In genomic region chr10:28263136-28263857, GRCh38 we compare ENCODE assay signal across 11 cellular contexts. TPM values are rescaled to one million over a fixed set of nuclear protein-coding genes. Genes with fewer than 3 reads are reported as not detected.
DNase-seq lines count a peak whose midpoint lies in the region; ATAC-seq, FAIRE-seq and TF ChIP-seq lines count a peak whose summit lies in the region.
"Had no signal": no experiment of that assay in that cellular context is flagged by ENCODE, and none has a peak within 500 bp of the region (broad histone marks: within the 10 kb centered on the region; RNA-seq: fewer than 3 reads in every experiment).

No MANE protein-coding gene starts in this region.

- H3K23ac ChIP-seq in mesendoderm (ENCODE audit: low read length) = no peak overlapping the region

- no peak for TF ChIP-seq CTCF in breast epithelium (IDR thresholded peaks at IDR 0.05)
- no peak for TF ChIP-seq CTCF in mammary epithelial cell (conservative IDR thresholded peaks at IDR 0.05 in 1 of 2, IDR thresholded peaks at IDR 0.05 in 1 of 2; ENCODE audit: extremely low read depth in 1 of 2, insufficient read depth in 1 of 2, low read depth in 1 of 2, low read length in 2 of 2)
- TF ChIP-seq CTCF in endothelial cell of umbilical vein (IDR thresholded peaks at IDR 0.05; ENCODE audit: extremely low read depth in 1 of 2, insufficient read depth in 1 of 2, low read depth in 1 of 2, low read length in 2 of 2) = no peak

- H2AK5ac ChIP-seq in mesendoderm (ENCODE audit: low read length) = no peak overlapping the region

- no peaks in the 10 kb centered on the region for H3K79me1 ChIP-seq in mesendoderm (ENCODE audit: low read length)

- H3K4ac ChIP-seq in mesendoderm (ENCODE audit: low read depth, low read length) = no peak overlapping the region

- H3K4me3 ChIP-seq in breast epithelium = no peak overlapping the region
- H3K4me3 ChIP-seq in mammary epithelial cell (replicated peaks in 1 of 3; ENCODE audit: insufficient read depth in 1 of 3, low read depth in 2 of 3, low read length in 3 of 3) = no peak overlapping the region
- H3K4me3 ChIP-seq in endothelial cell of umbilical vein (replicated peaks in 1 of 3; ENCODE audit: insufficient read depth in 1 of 3, low read depth in 1 of 3, low read length in 3 of 3) = no peak overlapping the region
- no peak overlapping the region for H3K4me3 ChIP-seq in mesendoderm (ENCODE audit: low read length)
- H3K4me3 ChIP-seq in aorta (ENCODE audit: low read length in 2 of 2) = no peak overlapping the region

- 92% methylated on average over 6 of the region's 10 CpGs for WGBS in mammary epithelial cell (ENCODE audit: low coverage, missing lambda C conversion rate)
- WGBS in mesendoderm (ENCODE audit: extremely low coverage, insufficient coverage, low lambda C conversion rate) = no CpG with 5 or more reads among the region's 10 CpGs
- 5 to 6% methylated on average over 10 of the region's 10 CpGs for WGBS in aorta, 2 donors

- H3K56ac ChIP-seq in mesendoderm (ENCODE audit: low read length) = peak overlapping the region; percentile 0

- H3K9ac ChIP-seq in mammary epithelial cell (ENCODE audit: insufficient read depth, low read length) (no peak overlapping the region), endothelial cell of umbilical vein (replicated peaks; ENCODE audit: extremely low read depth, insufficient read depth, low read length) (no peak overlapping the region), mesendoderm (ENCODE audit: low read length) (no peak overlapping the region)

- in situ Hi-C loops in mammary epithelial cell (cut with MboI; ENCODE audit: low sequenced_read_pairs in 2 of 2) = no loop called here

- no peak overlapping the region for H2AFZ ChIP-seq in mammary epithelial cell (ENCODE audit: low read depth, low read length)
- peak overlapping the region; percentile 12 for H2AFZ ChIP-seq in endothelial cell of umbilical vein (ENCODE audit: low read depth, low read length)

- H3K79me2 ChIP-seq in mammary epithelial cell (ENCODE audit: insufficient read depth, low read length) (no peaks in the 10 kb centered on the region), endothelial cell of umbilical vein (ENCODE audit: control insufficient read depth, insufficient read depth, low read length) (no peaks in the 10 kb centered on the region), mesendoderm (ENCODE audit: control insufficient read depth, insufficient read depth, low read length) (no peaks in the 10 kb centered on the region)

- intact Hi-C loops in breast epithelium (cut with DNase I; ENCODE audit: low total_unique reads) = no loop called here
- intact Hi-C loops in mammary epithelial cell (cut with micrococcal nuclease) = no loop called here
- intact Hi-C loops in endothelial cell of umbilical vein (cut with micrococcal nuclease) = no loop called here
- intact Hi-C loops in aorta (cut with DNase I) = no loop called here

- FAIRE-seq in endothelial cell of umbilical vein (lab: Jason Lieb, UNC) = no peak
- FAIRE-seq: astrocyte had no signal

- no peak for ATAC-seq in aorta (ENCODE audit: low FRiP score)

- no peaks in the 10 kb centered on the region for H3K9me1 ChIP-seq in endothelial cell of umbilical vein (replicated peaks; ENCODE audit: control insufficient read depth, extremely low read depth, insufficient read depth, low read length)

- TF ChIP-seq POLR2A in breast epithelium (IDR thresholded peaks at IDR 0.05) (no peak), endothelial cell of umbilical vein (IDR thresholded peaks at IDR 0.05; ENCODE audit: low read depth, low read length) (no peak)

- H2BK15ac ChIP-seq in mesendoderm (replicated peaks; ENCODE audit: low read depth) = no peak overlapping the region

- H3K27ac ChIP-seq in breast epithelium (peak overlapping the region in 1 of 2 donors; percentile 9), mammary epithelial cell (ENCODE audit: insufficient read depth, low read depth, low read length) (no peak overlapping the region), endothelial cell of umbilical vein (ENCODE audit: insufficient read depth, low read depth, low read length) (no peak overlapping the region), mesendoderm (ENCODE audit: low read depth, low read length) (no peak overlapping the region), aorta (ENCODE audit: low read depth in 1 of 2, low read length in 2 of 2) (peak overlapping the region in 1 of 2 donors; percentile 4)

- H3K36me3 ChIP-seq in breast epithelium = no peaks in the 10 kb centered on the region
- H3K36me3 ChIP-seq in mammary epithelial cell (ENCODE audit: insufficient read depth, low read length) = no peaks in the 10 kb centered on the region
- H3K36me3 ChIP-seq in endothelial cell of umbilical vein (ENCODE audit: control insufficient read depth in 2 of 2, extremely low read depth in 1 of 2, insufficient read depth in 2 of 2, low read length in 2 of 2) = no peaks in the 10 kb centered on the region
- H3K36me3 ChIP-seq in mesendoderm (ENCODE audit: control insufficient read depth, insufficient read depth, low read length) = no peaks in the 10 kb centered on the region
- H3K36me3 ChIP-seq in aorta (ENCODE audit: control insufficient read depth in 1 of 2, insufficient read depth in 2 of 2, low read length in 1 of 2) = no peaks in the 10 kb centered on the region

- H3K9me3 ChIP-seq in breast epithelium (no peaks in the 10 kb centered on the region), mammary epithelial cell (replicated peaks; ENCODE audit: insufficient read depth, low read length) (no peaks in the 10 kb centered on the region), endothelial cell of umbilical vein (replicated peaks; ENCODE audit: control insufficient read depth, insufficient read depth, low read length) (no peaks in the 10 kb centered on the region), aorta (ENCODE audit: control insufficient read depth, low read length) (no peaks in the 10 kb centered on the region)

- H3K4me2 ChIP-seq in mammary epithelial cell (ENCODE audit: insufficient read depth, low read depth, low read length) = no peak overlapping the region
- no peak overlapping the region for H3K4me2 ChIP-seq in endothelial cell of umbilical vein (ENCODE audit: insufficient read depth, low read length)
- no peak overlapping the region for H3K4me2 ChIP-seq in mesendoderm (ENCODE audit: low read length)

- CTCF ChIA-PET in mammary epithelial cell (lab: Charles Lee; ENCODE audit: low non-redundant PET) (interaction anchor here (0.6 kb wide), 1 partner anchor 68 kb away, joined by 3 read pairs; no protein-coding TSS in a partner anchor), endothelial cell of umbilical vein (lab: Charles Lee) (interaction anchor here (1.2 to 1.7 kb wide), 2 partner anchors 10 to 130 kb away, joined by 3 to 4 read pairs; no protein-coding TSS in a partner anchor)

- H2BK120ac ChIP-seq in mesendoderm (ENCODE audit: low read depth, low read length) = no peak overlapping the region

- no peak overlapping the region for H4K5ac ChIP-seq in mesendoderm (ENCODE audit: low read length)

- H3K18ac ChIP-seq in mesendoderm (ENCODE audit: low read length) = no peak overlapping the region

- POLR2A ChIA-PET in endothelial cell of umbilical vein (lab: Charles Lee) = no interaction called here

- no peak overlapping the region for H4K8ac ChIP-seq in mesendoderm (ENCODE audit: low read depth, low read length)

- no peak overlapping the region for H2BK5ac ChIP-seq in mesendoderm (ENCODE audit: low read length)

- BruUV-seq in mammary epithelial cell (replicated peaks; lab: Mats Ljungman, UMichigan) (no TSS peak), endothelial cell of umbilical vein (replicated peaks; lab: Mats Ljungman, UMichigan) (no TSS peak)

- DNase-seq in breast epithelium (ENCODE audit: low spot score in 2 of 2) (peak; percentile 31 to 64), mammary epithelial cell (no peak), endothelial cell of umbilical vein (ENCODE audit: low read depth, low spot score) (no peak), mesendoderm (peak; percentile 9), aorta (peak; percentile 60 to 83), NCI-H1105 treated with DMSO at 0.1 percent for 48 hours (lab: John Stamatoyannopoulos, UW) (no peak), NCI-H524 treated with DMSO at 0.1 percent for 48 hours (lab: John Stamatoyannopoulos, UW) (no peak)
- DNase-seq in activated effector memory CD4-positive, alpha-beta T cell treated with Interleukin-2 at 50 U/mL for 16 hours = no peak
- DNase-seq: activated CD4-positive, alpha-beta T cell treated with anti-CD3 and anti-CD28 coated beads, Interleukin-2, amount 50 U/mL, for 1 hour; foreskin melanocyte had no signal

- H3K4me1 ChIP-seq in breast epithelium (no peaks in the 10 kb centered on the region), mammary epithelial cell (ENCODE audit: insufficient read depth, low read length) (no peaks in the 10 kb centered on the region), endothelial cell of umbilical vein (ENCODE audit: control insufficient read depth, extremely low read depth, insufficient read depth, low read length) (no peaks in the 10 kb centered on the region), mesendoderm (ENCODE audit: control insufficient read depth, low read depth, low read length) (no peaks in the 10 kb centered on the region), aorta (ENCODE audit: control insufficient read depth in 1 of 2, insufficient read depth in 2 of 2, low read length in 2 of 2) (peaks cover 1 to 5% of the 10 kb centered on the region in 2 donors)

- no peaks in the 10 kb centered on the region for H3K27me3 ChIP-seq in breast epithelium
- H3K27me3 ChIP-seq in mammary epithelial cell (ENCODE audit: insufficient read depth, low read length) = no peaks in the 10 kb centered on the region
- H3K27me3 ChIP-seq in endothelial cell of umbilical vein (ENCODE audit: control insufficient read depth in 2 of 2, insufficient read depth in 2 of 2, low read length in 2 of 2) = no peaks in the 10 kb centered on the region
- no peaks in the 10 kb centered on the region for H3K27me3 ChIP-seq in mesendoderm (ENCODE audit: insufficient read depth, low read length, poor library complexity)
- H3K27me3 ChIP-seq in aorta (ENCODE audit: control insufficient read depth in 1 of 2, insufficient read depth in 2 of 2, low read length in 1 of 2) = no peaks in the 10 kb centered on the region

- no peaks in the 10 kb centered on the region for H4K20me1 ChIP-seq in mammary epithelial cell (ENCODE audit: insufficient read depth, low read length)
- no peaks in the 10 kb centered on the region for H4K20me1 ChIP-seq in endothelial cell of umbilical vein (replicated peaks; ENCODE audit: control insufficient read depth, extremely low read depth, insufficient read depth, low read length)

- dilution Hi-C loops in mammary epithelial cell (cut with HindIII; ENCODE audit: low sequenced_read_pairs) (no loop called here), endothelial cell of umbilical vein (cut with MboI; ENCODE audit: extremely low pct_ligation_motif_present, low sequenced_read_pairs) (no loop called here)

RNA-seq across cellular contexts. Expression of gene MPP7, which starts 39.6 kb away (rescaled TPM):
- total RNA-seq in breast epithelium (10 to 100 TPM in 2 of 3 donors, 1 to 10 TPM in 1; 2.9 to 20.3 (median 18.0) TPM), mammary epithelial cell (10 to 100 TPM in 1 of 2 donors, 1 to 10 TPM in 1; 10.0 to 23.0 TPM), endothelial cell of umbilical vein (0.73 and 1.0 TPM in 2 replicates), aorta (10 to 100 TPM; 38.0 to 95.3 TPM)
- polyA plus RNA-seq in mammary epithelial cell (3.5 TPM), endothelial cell of umbilical vein (0.08 and 0.17 TPM in 2 replicates), aorta (10 to 100 TPM; 11.0 to 16.9 TPM)
- polyA minus RNA-seq in mammary epithelial cell (18.9 TPM), endothelial cell of umbilical vein (1.3 and 1.7 TPM in 2 replicates)
- polyA plus RNA-seq in endothelial cell of umbilical vein (2011; cell fraction: cytosol; rRNA removed) = 0.11 and 0.12 TPM in 2 replicates
- polyA plus RNA-seq in endothelial cell of umbilical vein (2011; cell fraction: nucleus; rRNA removed) = 0.17 and 0.22 TPM in 2 replicates
- polyA plus RNA-seq in endothelial cell of umbilical vein (2012) = 0.11 and 0.13 TPM in 2 replicates
- polyA minus RNA-seq in endothelial cell of umbilical vein (2011; cell fraction: cytosol; rRNA and poly(A)+ RNA removed) = 6.6 TPM
- 0.53 and 1.2 TPM in 2 replicates for polyA minus RNA-seq in endothelial cell of umbilical vein (2011; cell fraction: nucleus; rRNA and poly(A)+ RNA removed)
- polyA plus RNA-seq in mesendoderm (2013, experiment 1 of 2) = 3.9 TPM
- 3.9 TPM for polyA plus RNA-seq in mesendoderm (2013, experiment 2 of 2)

Comparison
In these comparisons a context has a peak if more than half of its experiments do, and no peak if none do; other contexts are left out.
1. DNase-seq: peak in breast epithelium (2 of 2), mesendoderm (single experiment) and aorta (2 of 2); none in mammary epithelial cell (single experiment), endothelial cell of umbilical vein (single experiment), activated effector memory CD4-positive, alpha-beta T cell treated with Interleukin-2 at 50 U/mL for 16 hours (single experiment), NCI-H1105 treated with DMSO at 0.1 percent for 48 hours (single experiment) and NCI-H524 treated with DMSO at 0.1 percent for 48 hours (single experiment).